15 cellular contexts compared by ENCODE assay signal in the genomic region with DNA sequence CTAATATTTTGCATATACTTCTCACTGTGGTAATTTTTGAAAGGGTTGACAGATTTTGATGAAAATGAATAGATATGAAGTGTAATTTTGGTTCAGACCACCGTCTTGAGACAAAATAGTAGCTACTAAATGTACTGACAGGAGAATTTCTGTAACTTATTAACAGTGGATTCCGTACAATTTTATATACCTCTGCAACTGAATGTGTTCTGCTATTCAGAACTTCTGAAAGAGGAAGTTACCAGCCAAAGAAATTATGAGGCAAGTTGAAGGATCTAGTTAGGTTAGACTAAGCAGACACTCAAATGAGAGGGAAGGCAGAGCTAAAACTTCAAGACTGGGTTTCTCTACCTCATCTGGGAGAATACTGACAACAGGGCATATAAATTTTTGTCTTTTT. TPM values are rescaled to one million over a fixed set of nuclear protein-coding genes. Genes with fewer than 3 reads are reported as not detected.
DNase-seq lines count a peak whose midpoint lies in the region; ATAC-seq and TF ChIP-seq lines count a peak whose summit lies in the region.
"Had no signal": no experiment of that assay in that cellular context is flagged by ENCODE, and none has a peak within 500 bp of the region (broad histone marks: within the 10 kb centered on the region; RNA-seq: fewer than 3 reads in every experiment).

No MANE protein-coding gene starts in this region.

- no peaks in the 10 kb centered on the region for H3K9me3 Mint-ChIP-seq in natural killer cell
- H3K9me3 Mint-ChIP-seq: activated CD4-positive, alpha-beta memory T cell treated with anti-CD3 and anti-CD28 coated beads, Interleukin-2, amount 10 ng/mL, durations not matched to agents 7 days and 5 days had no signal

- DNase-seq in NOMO-1 treated with dmso at 0.1 percent for 144 hours (lab: John Stamatoyannopoulos, UW; ENCODE audit: unreplicated experiment) (peak; percentile 64), DMS79 (lab: John Stamatoyannopoulos, UW) (no peak), AG20443 (ENCODE audit: low spot score) (no peak), natural killer cell (no peak)
- DNase-seq in effector CD8-positive, alpha-beta T cell (lab: John Stamatoyannopoulos, UW) = no peak
- DNase-seq: activated CD4-positive, alpha-beta memory T cell treated with anti-CD3 and anti-CD28 coated beads, Interleukin-2, amount 10 ng/mL, durations not matched to agents 7 days and 5 days; NCI-H526; tibial artery had no signal

- no peak for TF ChIP-seq CTCF in natural killer cell (IDR thresholded peaks at IDR 0.05)

- H3K4me1 Mint-ChIP-seq in natural killer cell = peaks cover 1 to 7% of the 10 kb centered on the region in 2 donors

- H3K27me3 Mint-ChIP-seq in natural killer cell (ENCODE audit: low read depth in 2 of 2) = peaks cover 20 to 36% of the 10 kb centered on the region in 2 donors

- ATAC-seq in GM18517 (IDR thresholded peaks at IDR 0.05; ENCODE audit: unreplicated experiment) (peak; percentile 85), GM21447 (IDR thresholded peaks at IDR 0.05; ENCODE audit: unreplicated experiment) (peak; percentile 47), HG03064 (IDR thresholded peaks at IDR 0.05; ENCODE audit: low read depth, unreplicated experiment) (peak; percentile 55), natural killer cell (no peak)

- H3K27ac Mint-ChIP-seq in natural killer cell = no peak overlapping the region
- H3K27ac Mint-ChIP-seq: activated CD4-positive, alpha-beta memory T cell treated with anti-CD3 and anti-CD28 coated beads, Interleukin-2, amount 10 ng/mL, durations not matched to agents 7 days and 5 days; activated naive CD8-positive, alpha-beta T cell had no signal

- intact Hi-C loops in natural killer cell (cut with micrococcal nuclease) = no loop called here

- no peaks in the 10 kb centered on the region for H3K36me3 Mint-ChIP-seq in natural killer cell
- H3K36me3 Mint-ChIP-seq: activated naive CD8-positive, alpha-beta T cell had no signal

- H3K4me3 Mint-ChIP-seq in natural killer cell = no peak overlapping the region
- H3K4me3 Mint-ChIP-seq: activated CD4-positive, alpha-beta memory T cell treated with anti-CD3 and anti-CD28 coated beads, Interleukin-2, amount 10 ng/mL, durations not matched to agents 7 days and 5 days; activated naive CD8-positive, alpha-beta T cell had no signal

RNA-seq across cellular contexts. Expression of gene GAP43, which starts 29.4 kb away (rescaled TPM):
- total RNA-seq in natural killer cell = under 1 TPM in 1 of 3 donors, not detected in 2; 0.14 TPM
- total RNA-seq: activated CD4-positive, alpha-beta memory T cell treated with anti-CD3 and anti-CD28 coated beads, Interleukin-2, amount 10 ng/mL, durations not matched to agents 7 days and 5 days; dermis microvascular lymphatic vessel endothelial cell; lung microvascular endothelial cell; T-helper 1 cell treated with Interleukin-12 subunit alpha and Interleukin-12 subunit beta and Interleukin-4 antibody, amounts not matched to agents 30 ng/mL and 1 ng/mL, for 36 hours had no signal

Comparison
In these comparisons a context has a peak if more than half of its experiments do, and no peak if none do; other contexts are left out.
1. ATAC-seq: peak in GM18517 (single experiment), GM21447 (single experiment) and HG03064 (single experiment); none in natural killer cell (0 of 3).